In genomic region chr2:148645135-148645924, GRCh38 we compare ENCODE assay signal across 1 cellular context.
A peak's percentile ranks its signal among the peaks of the same experiment; 100 is the strongest.
TF ChIP-seq lines count a peak whose summit lies in the region.

No MANE protein-coding gene starts in this region.

TF ChIP-seq in HepG2, 621 proteins besides CTCF, POLR2A, EP300 and RAD21 (continued from another document and continues in another):
- TF ChIP-seq, protein P1, sequence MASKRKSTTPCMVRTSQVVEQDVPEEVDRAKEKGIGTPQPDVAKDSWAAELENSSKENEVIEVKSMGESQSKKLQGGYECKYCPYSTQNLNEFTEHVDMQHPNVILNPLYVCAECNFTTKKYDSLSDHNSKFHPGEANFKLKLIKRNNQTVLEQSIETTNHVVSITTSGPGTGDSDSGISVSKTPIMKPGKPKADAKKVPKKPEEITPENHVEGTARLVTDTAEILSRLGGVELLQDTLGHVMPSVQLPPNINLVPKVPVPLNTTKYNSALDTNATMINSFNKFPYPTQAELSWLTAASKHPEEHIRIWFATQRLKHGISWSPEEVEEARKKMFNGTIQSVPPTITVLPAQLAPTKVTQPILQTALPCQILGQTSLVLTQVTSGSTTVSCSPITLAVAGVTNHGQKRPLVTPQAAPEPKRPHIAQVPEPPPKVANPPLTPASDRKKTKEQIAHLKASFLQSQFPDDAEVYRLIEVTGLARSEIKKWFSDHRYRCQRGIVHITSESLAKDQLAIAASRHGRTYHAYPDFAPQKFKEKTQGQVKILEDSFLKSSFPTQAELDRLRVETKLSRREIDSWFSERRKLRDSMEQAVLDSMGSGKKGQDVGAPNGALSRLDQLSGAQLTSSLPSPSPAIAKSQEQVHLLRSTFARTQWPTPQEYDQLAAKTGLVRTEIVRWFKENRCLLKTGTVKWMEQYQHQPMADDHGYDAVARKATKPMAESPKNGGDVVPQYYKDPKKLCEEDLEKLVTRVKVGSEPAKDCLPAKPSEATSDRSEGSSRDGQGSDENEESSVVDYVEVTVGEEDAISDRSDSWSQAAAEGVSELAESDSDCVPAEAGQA (IDR thresholded peaks at IDR 0.05; ENCODE audit: low read depth): peak; percentile 88
- TF ChIP-seq, protein P1 (CRISPR knock-in tag; IDR thresholded peaks at IDR 0.05; ENCODE audit: borderline replicate concordance): no peak
- TF ChIP-seq, protein P2, sequence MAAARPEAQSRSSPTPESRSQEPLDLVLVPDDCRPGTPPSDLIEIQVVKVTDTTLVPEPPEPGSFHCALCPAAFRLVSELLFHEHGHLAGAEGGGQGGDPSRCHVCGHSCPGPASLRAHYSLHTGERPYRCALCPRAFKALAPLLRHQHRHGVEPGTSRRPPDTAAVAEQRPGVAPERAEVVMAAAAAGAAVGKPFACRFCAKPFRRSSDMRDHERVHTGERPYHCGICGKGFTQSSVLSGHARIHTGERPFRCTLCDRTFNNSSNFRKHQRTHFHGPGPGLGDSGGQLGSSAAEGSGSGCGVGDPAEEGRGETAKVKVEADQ (CRISPR knock-in tag; IDR thresholded peaks at IDR 0.05; ENCODE audit: borderline replicate concordance): no peak; the same call in 1 of the 2 replicates
- no peak for TF ChIP-seq ZNF557 (CRISPR knock-in tag; IDR thresholded peaks at IDR 0.05)
- TF ChIP-seq ZNF567 (CRISPR knock-in tag; IDR thresholded peaks at IDR 0.05; ENCODE audit: borderline replicate concordance): no peak
- TF ChIP-seq, protein P3, sequence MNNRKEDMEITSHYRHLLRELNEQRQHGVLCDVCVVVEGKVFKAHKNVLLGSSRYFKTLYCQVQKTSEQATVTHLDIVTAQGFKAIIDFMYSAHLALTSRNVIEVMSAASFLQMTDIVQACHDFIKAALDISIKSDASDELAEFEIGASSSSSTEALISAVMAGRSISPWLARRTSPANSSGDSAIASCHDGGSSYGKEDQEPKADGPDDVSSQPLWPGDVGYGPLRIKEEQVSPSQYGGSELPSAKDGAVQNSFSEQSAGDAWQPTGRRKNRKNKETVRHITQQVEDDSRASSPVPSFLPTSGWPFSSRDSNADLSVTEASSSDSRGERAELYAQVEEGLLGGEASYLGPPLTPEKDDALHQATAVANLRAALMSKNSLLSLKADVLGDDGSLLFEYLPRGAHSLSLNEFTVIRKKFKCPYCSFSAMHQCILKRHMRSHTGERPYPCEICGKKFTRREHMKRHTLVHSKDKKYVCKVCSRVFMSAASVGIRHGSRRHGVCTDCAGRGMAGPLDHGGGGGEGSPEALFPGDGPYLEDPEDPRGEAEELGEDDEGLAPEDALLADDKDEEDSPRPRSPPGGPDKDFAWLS (CRISPR knock-in tag; IDR thresholded peaks at IDR 0.05; ENCODE audit: borderline replicate concordance): no peak
- TF ChIP-seq ZNF274 (CRISPR knock-in tag; IDR thresholded peaks at IDR 0.05): peak; percentile 24; the same call in 1 of the 2 replicates
- TF ChIP-seq ZNF619 (CRISPR knock-in tag; IDR thresholded peaks at IDR 0.05): no peak
- TF ChIP-seq ZMYM2 (CRISPR knock-in tag; IDR thresholded peaks at IDR 0.05): no peak
- TF ChIP-seq ZGPAT (CRISPR knock-in tag; IDR thresholded peaks at IDR 0.05): peak; percentile 35; the same call in 1 of the 2 replicates
- TF ChIP-seq, protein P4, sequence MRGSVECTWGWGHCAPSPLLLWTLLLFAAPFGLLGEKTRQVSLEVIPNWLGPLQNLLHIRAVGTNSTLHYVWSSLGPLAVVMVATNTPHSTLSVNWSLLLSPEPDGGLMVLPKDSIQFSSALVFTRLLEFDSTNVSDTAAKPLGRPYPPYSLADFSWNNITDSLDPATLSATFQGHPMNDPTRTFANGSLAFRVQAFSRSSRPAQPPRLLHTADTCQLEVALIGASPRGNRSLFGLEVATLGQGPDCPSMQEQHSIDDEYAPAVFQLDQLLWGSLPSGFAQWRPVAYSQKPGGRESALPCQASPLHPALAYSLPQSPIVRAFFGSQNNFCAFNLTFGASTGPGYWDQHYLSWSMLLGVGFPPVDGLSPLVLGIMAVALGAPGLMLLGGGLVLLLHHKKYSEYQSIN (CRISPR knock-in tag; IDR thresholded peaks at IDR 0.05; ENCODE audit: borderline replicate concordance): no peak
- TF ChIP-seq ZNF501 (CRISPR knock-in tag; IDR thresholded peaks at IDR 0.05): peak; percentile 86
- TF ChIP-seq ZNF10 (CRISPR knock-in tag; IDR thresholded peaks at IDR 0.05; ENCODE audit: borderline replicate concordance, low read depth): no peak
- TF ChIP-seq SRSF9 (IDR thresholded peaks at IDR 0.05; ENCODE audit: borderline replicate concordance, insufficient read depth, low read depth, low read length, poor library complexity, severe bottlenecking): no peak
- TF ChIP-seq JDP2 (CRISPR knock-in tag; IDR thresholded peaks at IDR 0.05; ENCODE audit: borderline replicate concordance): no peak
- no peak for TF ChIP-seq ZNF441 (CRISPR knock-in tag; IDR thresholded peaks at IDR 0.05; ENCODE audit: borderline replicate concordance)
- peak; percentile 16 for TF ChIP-seq SALL1 (CRISPR knock-in tag; IDR thresholded peaks at IDR 0.05)
- TF ChIP-seq HHEX (CRISPR knock-in tag; IDR thresholded peaks at IDR 0.05): 0 out of 2 replicates have a peak, but pooled peaks have one; percentile 32
- TF ChIP-seq ZNF766 (CRISPR knock-in tag; IDR thresholded peaks at IDR 0.05; ENCODE audit: borderline replicate concordance): no peak
- TF ChIP-seq, protein P5, sequence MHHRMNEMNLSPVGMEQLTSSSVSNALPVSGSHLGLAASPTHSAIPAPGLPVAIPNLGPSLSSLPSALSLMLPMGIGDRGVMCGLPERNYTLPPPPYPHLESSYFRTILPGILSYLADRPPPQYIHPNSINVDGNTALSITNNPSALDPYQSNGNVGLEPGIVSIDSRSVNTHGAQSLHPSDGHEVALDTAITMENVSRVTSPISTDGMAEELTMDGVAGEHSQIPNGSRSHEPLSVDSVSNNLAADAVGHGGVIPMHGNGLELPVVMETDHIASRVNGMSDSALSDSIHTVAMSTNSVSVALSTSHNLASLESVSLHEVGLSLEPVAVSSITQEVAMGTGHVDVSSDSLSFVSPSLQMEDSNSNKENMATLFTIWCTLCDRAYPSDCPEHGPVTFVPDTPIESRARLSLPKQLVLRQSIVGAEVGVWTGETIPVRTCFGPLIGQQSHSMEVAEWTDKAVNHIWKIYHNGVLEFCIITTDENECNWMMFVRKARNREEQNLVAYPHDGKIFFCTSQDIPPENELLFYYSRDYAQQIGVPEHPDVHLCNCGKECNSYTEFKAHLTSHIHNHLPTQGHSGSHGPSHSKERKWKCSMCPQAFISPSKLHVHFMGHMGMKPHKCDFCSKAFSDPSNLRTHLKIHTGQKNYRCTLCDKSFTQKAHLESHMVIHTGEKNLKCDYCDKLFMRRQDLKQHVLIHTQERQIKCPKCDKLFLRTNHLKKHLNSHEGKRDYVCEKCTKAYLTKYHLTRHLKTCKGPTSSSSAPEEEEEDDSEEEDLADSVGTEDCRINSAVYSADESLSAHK (CRISPR knock-in tag; IDR thresholded peaks at IDR 0.05; ENCODE audit: borderline replicate concordance): no peak
- TF ChIP-seq NFRKB (IDR thresholded peaks at IDR 0.05): no peak
- peak; percentile 40; the same call in 1 of the 2 replicates for TF ChIP-seq THAP9 (CRISPR knock-in tag; IDR thresholded peaks at IDR 0.05; ENCODE audit: borderline replicate concordance)
- no peak for TF ChIP-seq U2AF1 (optimal IDR thresholded peaks at IDR 0.05; ENCODE audit: low read depth, low read length)
- TF ChIP-seq GLI4 (CRISPR knock-in tag; IDR thresholded peaks at IDR 0.05; ENCODE audit: borderline replicate concordance): peak; percentile 71; the same call in 1 of the 2 replicates
- peak; percentile 33; the same call in 1 of the 2 replicates for TF ChIP-seq SKIL (CRISPR knock-in tag; IDR thresholded peaks at IDR 0.05; ENCODE audit: borderline replicate concordance)
- no peak for TF ChIP-seq ZNF891 (CRISPR knock-in tag; IDR thresholded peaks at IDR 0.05)
- TF ChIP-seq, protein P6, sequence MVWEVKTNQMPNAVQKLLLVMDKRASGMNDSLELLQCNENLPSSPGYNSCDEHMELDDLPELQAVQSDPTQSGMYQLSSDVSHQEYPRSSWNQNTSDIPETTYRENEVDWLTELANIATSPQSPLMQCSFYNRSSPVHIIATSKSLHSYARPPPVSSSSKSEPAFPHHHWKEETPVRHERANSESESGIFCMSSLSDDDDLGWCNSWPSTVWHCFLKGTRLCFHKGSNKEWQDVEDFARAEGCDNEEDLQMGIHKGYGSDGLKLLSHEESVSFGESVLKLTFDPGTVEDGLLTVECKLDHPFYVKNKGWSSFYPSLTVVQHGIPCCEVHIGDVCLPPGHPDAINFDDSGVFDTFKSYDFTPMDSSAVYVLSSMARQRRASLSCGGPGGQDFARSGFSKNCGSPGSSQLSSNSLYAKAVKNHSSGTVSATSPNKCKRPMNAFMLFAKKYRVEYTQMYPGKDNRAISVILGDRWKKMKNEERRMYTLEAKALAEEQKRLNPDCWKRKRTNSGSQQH (CRISPR knock-in tag; IDR thresholded peaks at IDR 0.05; ENCODE audit: low read depth): no peak; the same call in 1 of the 2 replicates
- no peak for TF ChIP-seq NFATC3 (CRISPR knock-in tag; IDR thresholded peaks at IDR 0.05)
- TF ChIP-seq AGO1 (IDR thresholded peaks at IDR 0.05; ENCODE audit: low read depth, low read length, poor library complexity, severe bottlenecking): peak; percentile 100
- TF ChIP-seq ZSCAN12 (CRISPR knock-in tag; IDR thresholded peaks at IDR 0.05): no peak
- TF ChIP-seq NFYC (CRISPR knock-in tag; IDR thresholded peaks at IDR 0.05): peak; percentile 54; the same call in 1 of the 2 replicates
- TF ChIP-seq, protein P7, sequence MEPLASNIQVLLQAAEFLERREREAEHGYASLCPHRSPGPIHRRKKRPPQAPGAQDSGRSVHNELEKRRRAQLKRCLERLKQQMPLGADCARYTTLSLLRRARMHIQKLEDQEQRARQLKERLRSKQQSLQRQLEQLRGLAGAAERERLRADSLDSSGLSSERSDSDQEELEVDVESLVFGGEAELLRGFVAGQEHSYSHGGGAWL (CRISPR knock-in tag; IDR thresholded peaks at IDR 0.05): no peak; the same call in 1 of the 2 replicates
- no peak for TF ChIP-seq PAX8 (CRISPR knock-in tag; IDR thresholded peaks at IDR 0.05; ENCODE audit: borderline replicate concordance)
